ENCODE assay signal across 1 cellular context in genomic region chr20:40690836-40691565, GRCh38.
TF ChIP-seq lines count a peak whose summit lies in the region.

No MANE protein-coding gene starts in this region.

TF ChIP-seq in IMR-90, 13 proteins besides CTCF, POLR2A, EP300 and RAD21 (continued from another document):
- TF ChIP-seq CEBPB (IDR thresholded peaks at IDR 0.05; ENCODE audit: low read depth, low read length) (no peak), RFX5 (IDR thresholded peaks at IDR 0.05; ENCODE audit: low read depth, low read length) (no peak)
